In the genomic region with DNA sequence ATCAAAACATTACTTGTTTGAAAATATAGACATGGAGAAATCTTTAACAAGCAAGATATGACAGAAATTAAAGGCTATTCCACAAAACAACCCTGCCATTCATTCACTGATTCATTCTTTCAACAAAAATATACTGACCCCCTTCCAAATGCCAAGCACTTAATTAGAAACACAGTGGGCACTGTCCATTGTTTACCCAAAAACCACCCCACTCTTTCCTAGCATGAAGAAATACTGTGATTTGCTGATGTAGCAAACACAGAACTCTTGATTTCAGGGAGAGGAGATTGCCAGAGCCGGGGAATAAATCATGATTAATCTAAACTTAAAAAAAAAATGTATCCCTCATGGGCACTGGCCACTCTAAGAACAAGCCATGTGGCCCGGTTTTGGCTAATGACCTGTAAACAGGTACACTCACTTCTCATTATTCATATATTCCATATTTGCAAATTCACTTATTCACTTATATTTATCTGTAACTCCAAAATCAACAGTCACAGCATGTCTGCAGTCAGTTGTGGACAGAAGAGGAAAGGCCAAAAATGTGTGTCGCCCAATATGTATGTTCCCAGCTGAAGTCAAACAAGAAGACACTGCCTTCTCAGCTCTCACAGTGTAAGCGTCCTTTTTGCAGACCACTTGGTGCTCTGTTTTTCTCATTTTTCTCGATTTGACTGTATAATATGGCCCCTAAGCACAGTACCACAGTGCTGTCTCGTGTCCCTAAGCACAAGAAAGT, we compare ENCODE assay signal across 2 cellular contexts.
A peak's percentile ranks its signal among the peaks of the same experiment; 100 is the strongest.
TF ChIP-seq lines count a peak whose summit lies in the region.

No MANE protein-coding gene starts in this region.

TF ChIP-seq in A549, 52 proteins besides CTCF, POLR2A, EP300 and RAD21 (continued from another document):
- TF ChIP-seq MAFK (IDR thresholded peaks at IDR 0.05; ENCODE audit: partially characterized antibody): peak; percentile 67
- TF ChIP-seq, protein P1, sequence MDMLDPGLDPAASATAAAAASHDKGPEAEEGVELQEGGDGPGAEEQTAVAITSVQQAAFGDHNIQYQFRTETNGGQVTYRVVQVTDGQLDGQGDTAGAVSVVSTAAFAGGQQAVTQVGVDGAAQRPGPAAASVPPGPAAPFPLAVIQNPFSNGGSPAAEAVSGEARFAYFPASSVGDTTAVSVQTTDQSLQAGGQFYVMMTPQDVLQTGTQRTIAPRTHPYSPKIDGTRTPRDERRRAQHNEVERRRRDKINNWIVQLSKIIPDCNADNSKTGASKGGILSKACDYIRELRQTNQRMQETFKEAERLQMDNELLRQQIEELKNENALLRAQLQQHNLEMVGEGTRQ (IDR thresholded peaks at IDR 0.05): no peak
- no peak for TF ChIP-seq FOSL2 (IDR thresholded peaks at IDR 0.05)
- no peak for TF ChIP-seq FOSL2 (CRISPR knock-in tag; IDR thresholded peaks at IDR 0.05)

TF ChIP-seq in HepG2, 621 proteins besides CTCF, POLR2A, EP300 and RAD21 (continued from another document):
- TF ChIP-seq NR2C2 (CRISPR knock-in tag; IDR thresholded peaks at IDR 0.05; ENCODE audit: borderline replicate concordance): no peak
